ENCODE assay signal across 15 cellular contexts in the genomic region with DNA sequence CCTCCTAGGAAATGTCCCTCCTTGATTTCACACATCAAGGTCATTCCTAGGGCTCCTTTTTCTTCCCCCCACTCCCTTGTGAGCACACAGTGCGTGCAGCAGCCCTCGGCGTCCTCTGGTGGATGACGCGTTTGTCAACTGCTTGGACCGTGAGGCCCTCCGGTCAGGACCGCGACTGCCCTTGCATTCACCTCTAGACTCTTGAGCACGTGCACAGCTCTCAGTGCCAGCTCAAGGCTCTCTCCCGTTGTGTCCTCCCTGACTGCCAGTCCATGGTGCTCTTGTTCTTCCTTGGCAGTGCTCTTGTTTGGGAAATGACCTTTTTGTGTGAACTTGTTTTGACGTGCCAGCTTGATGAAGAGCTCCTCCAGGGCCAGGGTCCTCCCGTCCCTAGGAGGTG.
"Had no signal": no experiment of that assay in that cellular context is flagged by ENCODE, and none has a peak within 500 bp of the region (broad histone marks: within the 10 kb centered on the region; RNA-seq: fewer than 3 reads in every experiment).

No MANE protein-coding gene starts in this region.

- H3K36me3 Mint-ChIP-seq: activated naive CD8-positive, alpha-beta T cell treated with anti-CD3 and anti-CD28 coated beads for 36 hours; naive thymus-derived CD8-positive, alpha-beta T cell had no signal

- DNase-seq: activated gamma-delta T cell; activated naive CD8-positive, alpha-beta T cell treated with anti-CD3 and anti-CD28 coated beads for 36 hours; activated T-cell treated with anti-CD3 and anti-CD28 coated beads, Interleukin-2, amount 50 U/mL, for 1 hour; anterior cingulate cortex; effector CD8-positive, alpha-beta T cell; hippocampal formation; mucosa of descending colon; naive thymus-derived CD8-positive, alpha-beta T cell; stimulated activated CD4-positive, alpha-beta T cell treated with anti-CD3 and anti-CD28 coated beads, Interleukin-2, amount 100 ng/mL, for 48 hours; stimulated activated naive CD4-positive, alpha-beta T cell treated with Interleukin-2 at 50 U/mL for 16 hours; SW 1271 had no signal

- H3K9me3 ChIP-seq: mucosa of descending colon had no signal

- H3K4me3 ChIP-seq: coronary artery, mucosa of descending colon had no signal

- H3K4me1 Mint-ChIP-seq: activated naive CD8-positive, alpha-beta T cell treated with anti-CD3 and anti-CD28 coated beads for 36 hours had no signal

- H3K27ac ChIP-seq: coronary artery had no signal

- H3K4me3 Mint-ChIP-seq: activated naive CD8-positive, alpha-beta T cell treated with anti-CD3 and anti-CD28 coated beads for 36 hours; naive thymus-derived CD8-positive, alpha-beta T cell; T-helper 2 cell treated with Interferon-gamma antibody and Interleukin-4, amounts not matched to agents 5 μg/mL and 100 μg/mL, for 36 hours had no signal

- ATAC-seq: activated CD4-positive, CD25-positive, alpha-beta regulatory T cell treated with anti-CD3 and anti-CD28 coated beads, Interleukin-2, amount 50 U/mL, for 24 hours; mucosa of descending colon; naive thymus-derived CD8-positive, alpha-beta T cell had no signal

- H3K27ac Mint-ChIP-seq: activated naive CD8-positive, alpha-beta T cell treated with anti-CD3 and anti-CD28 coated beads for 36 hours; naive thymus-derived CD8-positive, alpha-beta T cell; progenitor cell of endocrine pancreas; T-helper 2 cell treated with Interferon-gamma antibody and Interleukin-4, amounts not matched to agents 5 μg/mL and 100 μg/mL, for 36 hours had no signal

- H3K9me3 Mint-ChIP-seq: activated naive CD8-positive, alpha-beta T cell treated with anti-CD3 and anti-CD28 coated beads for 36 hours; naive thymus-derived CD8-positive, alpha-beta T cell; T-helper 2 cell treated with Interferon-gamma antibody and Interleukin-4, amounts not matched to agents 5 μg/mL and 100 μg/mL, for 36 hours had no signal
